Comparison of ENCODE assay signal across 9 cellular contexts in genomic region chr1:67561704-67562113, GRCh38.
DNase-seq lines count a peak whose midpoint lies in the region; ATAC-seq and TF ChIP-seq lines count a peak whose summit lies in the region.
"Had no signal": no experiment of that assay in that cellular context is flagged by ENCODE, and none has a peak within 500 bp of the region (broad histone marks: within the 10 kb centered on the region; RNA-seq: fewer than 3 reads in every experiment).

No MANE protein-coding gene starts in this region.

- peak; percentile 49 to 81 (median 78) for ATAC-seq in heart left ventricle

- 1 to 2% (median 2%) methylated on average over 4 of the region's 4 CpGs for WGBS in heart left ventricle, 4 donors

- H3K4me3 Mint-ChIP-seq in activated naive CD8-positive, alpha-beta T cell treated with anti-CD3 and anti-CD28 coated beads for 36 hours, result no peak overlapping the region

- intact Hi-C loops in heart left ventricle (cut with DNase I), result loop anchor here (1.0 to 10.0 kb wide), 13 partner anchors 83 to 273 kb away; partner anchors contain the start of genes GADD45A (in 6 of the 10) and GNG12 (in 1 of the 10)

- peaks cover 18% of the 10 kb centered on the region for H3K27me3 Mint-ChIP-seq in activated naive CD8-positive, alpha-beta T cell treated with anti-CD3 and anti-CD28 coated beads for 36 hours

- H3K27ac ChIP-seq in heart left ventricle, result peak overlapping the region in 9 of 12 donors; percentile 8 to 55 (median 28)

- H3K36me3 Mint-ChIP-seq in activated naive CD8-positive, alpha-beta T cell treated with anti-CD3 and anti-CD28 coated beads for 36 hours, result no peaks in the 10 kb centered on the region

- H3K27me3 ChIP-seq in heart left ventricle, result no peaks in the 10 kb centered on the region

- TF ChIP-seq CTCF in GM12865 (IDR thresholded peaks at IDR 0.05; ENCODE audit: insufficient read depth, low read depth, low read length, missing control alignments) (peak; percentile 85), HFF-Myc (IDR thresholded peaks at IDR 0.05; ENCODE audit: low read depth, low read length, missing control alignments) (peak; percentile 93), heart left ventricle (IDR thresholded peaks at IDR 0.05) (peak; percentile 78 to 90 (median 86))

- no peaks in the 10 kb centered on the region for H3K9me3 Mint-ChIP-seq in activated naive CD8-positive, alpha-beta T cell treated with anti-CD3 and anti-CD28 coated beads for 36 hours

- no peak overlapping the region for H3K27ac Mint-ChIP-seq in activated naive CD8-positive, alpha-beta T cell treated with anti-CD3 and anti-CD28 coated beads for 36 hours

- no peak for TF ChIP-seq POLR2A in heart left ventricle (IDR thresholded peaks at IDR 0.05)

- H3K4me1 Mint-ChIP-seq in activated naive CD8-positive, alpha-beta T cell treated with anti-CD3 and anti-CD28 coated beads for 36 hours, result peaks cover 7% of the 10 kb centered on the region

- H3K4me3 ChIP-seq in GM12865 (ENCODE audit: low read depth, low read length) (no peak overlapping the region), HFF-Myc (replicated peaks; ENCODE audit: low read depth, low read length) (no peak overlapping the region), heart left ventricle (no peak overlapping the region)
- H3K4me3 ChIP-seq: skin epidermis had no signal

- no peaks in the 10 kb centered on the region for H3K36me3 ChIP-seq in heart left ventricle

- no peaks in the 10 kb centered on the region for H3K9me3 ChIP-seq in heart left ventricle

- H3K4me1 ChIP-seq in heart left ventricle, result peaks cover 0 to 33% (median 19%) of the 10 kb centered on the region in 12 donors

- DNase-seq in GM12865 (ENCODE audit: low read depth) (peak; percentile 90), HFF-Myc (ENCODE audit: extremely low read depth, low read depth) (peak; percentile 65), NAMALWA (ENCODE audit: low spot score) (peak; percentile 85), SKM-1 (lab: John Stamatoyannopoulos, UW; ENCODE audit: unreplicated experiment) (peak; percentile 46), heart left ventricle (peak; percentile 88 to 94 (median 92)), pulmonary artery endothelial cell (ENCODE audit: low read depth, low spot score) (peak; percentile 71), cerebellar nuclear complex (lab: John Stamatoyannopoulos, UW) (no peak)
- DNase-seq in activated naive CD8-positive, alpha-beta T cell treated with anti-CD3 and anti-CD28 coated beads for 36 hours, result peak; percentile 82

Comparison
In these comparisons a context has a peak if more than half of its experiments do, and no peak if none do; other contexts are left out.
1. DNase-seq: peak in GM12865 (single experiment), HFF-Myc (single experiment), NAMALWA (single experiment), SKM-1 (single experiment), activated naive CD8-positive, alpha-beta T cell treated with anti-CD3 and anti-CD28 coated beads for 36 hours (single experiment), heart left ventricle (5 of 5) and pulmonary artery endothelial cell (single experiment); none in cerebellar nuclear complex (0 of 2).
2. Peak in every context shown above with its lines, with median percentiles within 50 percentile points of each other: CTCF ChIP-seq.